In the genomic region with DNA sequence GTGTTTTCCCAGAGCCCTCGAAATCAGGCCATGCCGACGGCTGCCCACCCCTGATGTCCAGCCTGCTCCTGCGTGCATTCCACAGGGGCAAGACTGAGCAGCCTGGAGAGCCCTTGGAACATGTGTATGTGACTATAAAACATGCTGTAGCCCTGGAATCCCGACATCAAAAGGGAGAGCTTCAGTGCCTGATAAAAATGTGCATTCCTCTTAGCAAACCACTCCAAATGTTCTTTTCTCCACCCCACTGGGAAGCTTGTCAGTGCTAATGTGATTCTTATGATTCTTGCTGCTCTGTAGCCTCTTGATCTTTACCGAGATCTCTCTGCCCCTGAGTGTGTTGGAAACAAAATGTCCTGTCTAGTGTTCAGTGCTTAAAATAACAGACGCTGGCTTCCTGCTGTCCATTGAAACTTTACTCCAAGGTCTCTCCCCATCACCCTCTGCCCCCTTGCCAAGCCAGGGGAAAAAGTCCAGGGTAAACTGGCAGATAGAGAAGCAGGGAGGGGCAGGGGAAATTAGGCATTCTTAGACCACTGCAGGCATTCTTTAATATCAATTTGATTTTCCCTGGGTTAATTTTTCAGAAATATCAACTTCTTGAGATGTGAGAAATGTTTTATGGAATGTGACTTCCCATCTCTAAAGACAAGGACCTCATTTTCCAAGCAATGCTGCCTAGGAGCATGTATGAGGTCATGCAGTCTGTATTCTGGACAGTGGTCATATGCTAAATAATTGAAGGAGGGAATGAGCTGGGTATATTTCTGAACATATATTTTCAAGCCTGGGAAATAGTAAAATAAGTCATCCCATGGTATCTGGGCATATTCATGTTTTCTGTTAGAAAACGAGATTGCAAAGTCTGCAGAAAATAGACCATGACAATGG, we compare ENCODE assay signal across 1 cellular context.
TF ChIP-seq lines count a peak whose summit lies in the region.

No MANE protein-coding gene starts in this region.

TF ChIP-seq in GM23338, 12 proteins besides CTCF, POLR2A, EP300 and RAD21 (continued from another document):
- TF ChIP-seq, protein P1, sequence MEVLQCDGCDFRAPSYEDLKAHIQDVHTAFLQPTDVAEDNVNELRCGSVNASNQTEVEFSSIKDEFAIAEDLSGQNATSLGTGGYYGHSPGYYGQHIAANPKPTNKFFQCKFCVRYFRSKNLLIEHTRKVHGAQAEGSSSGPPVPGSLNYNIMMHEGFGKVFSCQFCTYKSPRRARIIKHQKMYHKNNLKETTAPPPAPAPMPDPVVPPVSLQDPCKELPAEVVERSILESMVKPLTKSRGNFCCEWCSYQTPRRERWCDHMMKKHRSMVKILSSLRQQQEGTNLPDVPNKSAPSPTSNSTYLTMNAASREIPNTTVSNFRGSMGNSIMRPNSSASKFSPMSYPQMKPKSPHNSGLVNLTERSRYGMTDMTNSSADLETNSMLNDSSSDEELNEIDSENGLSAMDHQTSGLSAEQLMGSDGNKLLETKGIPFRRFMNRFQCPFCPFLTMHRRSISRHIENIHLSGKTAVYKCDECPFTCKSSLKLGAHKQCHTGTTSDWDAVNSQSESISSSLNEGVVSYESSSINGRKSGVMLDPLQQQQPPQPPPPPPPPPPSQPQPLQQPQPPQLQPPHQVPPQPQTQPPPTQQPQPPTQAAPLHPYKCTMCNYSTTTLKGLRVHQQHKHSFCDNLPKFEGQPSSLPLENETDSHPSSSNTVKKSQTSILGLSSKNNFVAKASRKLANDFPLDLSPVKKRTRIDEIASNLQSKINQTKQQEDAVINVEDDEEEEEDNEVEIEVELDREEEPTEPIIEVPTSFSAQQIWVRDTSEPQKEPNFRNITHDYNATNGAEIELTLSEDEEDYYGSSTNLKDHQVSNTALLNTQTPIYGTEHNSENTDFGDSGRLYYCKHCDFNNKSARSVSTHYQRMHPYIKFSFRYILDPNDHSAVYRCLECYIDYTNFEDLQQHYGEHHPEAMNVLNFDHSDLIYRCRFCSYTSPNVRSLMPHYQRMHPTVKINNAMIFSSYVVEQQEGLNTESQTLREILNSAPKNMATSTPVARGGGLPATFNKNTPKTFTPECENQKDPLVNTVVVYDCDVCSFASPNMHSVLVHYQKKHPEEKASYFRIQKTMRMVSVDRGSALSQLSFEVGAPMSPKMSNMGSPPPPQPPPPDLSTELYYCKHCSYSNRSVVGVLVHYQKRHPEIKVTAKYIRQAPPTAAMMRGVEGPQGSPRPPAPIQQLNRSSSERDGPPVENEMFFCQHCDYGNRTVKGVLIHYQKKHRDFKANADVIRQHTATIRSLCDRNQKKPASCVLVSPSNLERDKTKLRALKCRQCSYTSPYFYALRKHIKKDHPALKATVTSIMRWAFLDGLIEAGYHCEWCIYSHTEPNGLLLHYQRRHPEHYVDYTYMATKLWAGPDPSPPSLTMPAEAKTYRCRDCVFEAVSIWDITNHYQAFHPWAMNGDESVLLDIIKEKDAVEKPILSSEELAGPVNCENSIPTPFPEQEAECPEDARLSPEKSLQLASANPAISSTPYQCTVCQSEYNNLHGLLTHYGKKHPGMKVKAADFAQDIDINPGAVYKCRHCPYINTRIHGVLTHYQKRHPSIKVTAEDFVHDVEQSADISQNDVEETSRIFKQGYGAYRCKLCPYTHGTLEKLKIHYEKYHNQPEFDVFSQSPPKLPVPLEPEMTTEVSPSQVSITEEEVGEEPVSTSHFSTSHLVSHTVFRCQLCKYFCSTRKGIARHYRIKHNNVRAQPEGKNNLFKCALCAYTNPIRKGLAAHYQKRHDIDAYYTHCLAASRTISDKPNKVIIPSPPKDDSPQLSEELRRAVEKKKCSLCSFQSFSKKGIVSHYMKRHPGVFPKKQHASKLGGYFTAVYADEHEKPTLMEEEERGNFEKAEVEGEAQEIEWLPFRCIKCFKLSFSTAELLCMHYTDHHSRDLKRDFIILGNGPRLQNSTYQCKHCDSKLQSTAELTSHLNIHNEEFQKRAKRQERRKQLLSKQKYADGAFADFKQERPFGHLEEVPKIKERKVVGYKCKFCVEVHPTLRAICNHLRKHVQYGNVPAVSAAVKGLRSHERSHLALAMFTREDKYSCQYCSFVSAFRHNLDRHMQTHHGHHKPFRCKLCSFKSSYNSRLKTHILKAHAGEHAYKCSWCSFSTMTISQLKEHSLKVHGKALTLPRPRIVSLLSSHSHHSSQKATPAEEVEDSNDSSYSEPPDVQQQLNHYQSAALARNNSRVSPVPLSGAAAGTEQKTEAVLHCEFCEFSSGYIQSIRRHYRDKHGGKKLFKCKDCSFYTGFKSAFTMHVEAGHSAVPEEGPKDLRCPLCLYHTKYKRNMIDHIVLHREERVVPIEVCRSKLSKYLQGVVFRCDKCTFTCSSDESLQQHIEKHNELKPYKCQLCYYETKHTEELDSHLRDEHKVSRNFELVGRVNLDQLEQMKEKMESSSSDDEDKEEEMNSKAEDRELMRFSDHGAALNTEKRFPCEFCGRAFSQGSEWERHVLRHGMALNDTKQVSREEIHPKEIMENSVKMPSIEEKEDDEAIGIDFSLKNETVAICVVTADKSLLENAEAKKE (CRISPR knock-in tag; IDR thresholded peaks at IDR 0.05), result no peak
- TF ChIP-seq POLR2AphosphoS5 (IDR thresholded peaks at IDR 0.05; ENCODE audit: low read depth) (no peak), EZH2phosphoT487 (IDR thresholded peaks at IDR 0.05; ENCODE audit: unreplicated experiment) (no peak), STAT1 (IDR thresholded peaks at IDR 0.05; ENCODE audit: unreplicated experiment) (no peak)
- TF ChIP-seq, protein P2, sequence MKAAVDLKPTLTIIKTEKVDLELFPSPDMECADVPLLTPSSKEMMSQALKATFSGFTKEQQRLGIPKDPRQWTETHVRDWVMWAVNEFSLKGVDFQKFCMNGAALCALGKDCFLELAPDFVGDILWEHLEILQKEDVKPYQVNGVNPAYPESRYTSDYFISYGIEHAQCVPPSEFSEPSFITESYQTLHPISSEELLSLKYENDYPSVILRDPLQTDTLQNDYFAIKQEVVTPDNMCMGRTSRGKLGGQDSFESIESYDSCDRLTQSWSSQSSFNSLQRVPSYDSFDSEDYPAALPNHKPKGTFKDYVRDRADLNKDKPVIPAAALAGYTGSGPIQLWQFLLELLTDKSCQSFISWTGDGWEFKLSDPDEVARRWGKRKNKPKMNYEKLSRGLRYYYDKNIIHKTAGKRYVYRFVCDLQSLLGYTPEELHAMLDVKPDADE (IDR thresholded peaks at IDR 0.05), result no peak
